ENCODE assay signal across 13 cellular contexts in genomic region chr3:10023587-10024310, GRCh38. TPM values are rescaled to one million over a fixed set of nuclear protein-coding genes. Genes with fewer than 3 reads are reported as not detected.
DNase-seq lines count a peak whose midpoint lies in the region; ATAC-seq, FAIRE-seq and TF ChIP-seq lines count a peak whose summit lies in the region.
"Had no signal": no experiment of that assay in that cellular context is flagged by ENCODE, and none has a peak within 500 bp of the region (broad histone marks: within the 10 kb centered on the region; RNA-seq: fewer than 3 reads in every experiment).

No MANE protein-coding gene starts in this region.

- intact Hi-C loops in activated CD4-positive, alpha-beta T cell treated with anti-CD3 and anti-CD28 coated beads for 36 hours (cut with DNase I, micrococcal nuclease): no loop called here
- intact Hi-C loops in uterus (cut with DNase I; ENCODE audit: low total_unique reads): no loop called here

- H3K27me3 ChIP-seq in skeletal muscle satellite cell (ENCODE audit: control insufficient read depth, insufficient read depth, low read length) (no peaks in the 10 kb centered on the region), uterus (no peaks in the 10 kb centered on the region)
- H3K27me3 ChIP-seq: stomach had no signal

- H3K9me3 ChIP-seq in skeletal muscle satellite cell (replicated peaks; ENCODE audit: low read length) (no peaks in the 10 kb centered on the region), uterus (no peaks in the 10 kb centered on the region)
- H3K9me3 ChIP-seq: stomach had no signal

- H3K27ac ChIP-seq in uterus: no peak overlapping the region

- H3K36me3 Mint-ChIP-seq in activated CD4-positive, alpha-beta T cell treated with anti-CD3 and anti-CD28 coated beads for 36 hours (ENCODE audit: low read depth): peaks cover 19% of the 10 kb centered on the region
- peaks cover 19% of the 10 kb centered on the region for H3K36me3 Mint-ChIP-seq in activated CD8-positive, alpha-beta memory T cell treated with anti-CD3 and anti-CD28 coated beads, Interleukin-2, amount 10 ng/mL, durations not matched to agents 7 days and 5 days
- H3K36me3 Mint-ChIP-seq in stimulated activated memory B cell treated with anti-CD40 and anti-IgM and Interleukin-4, amounts not matched to agents 10 μg/mL and 1 μg/mL and 100 μg/mL, for 72 hours: peaks cover 30% of the 10 kb centered on the region

- H3K9me3 Mint-ChIP-seq in activated CD4-positive, alpha-beta T cell treated with anti-CD3 and anti-CD28 coated beads for 36 hours (ENCODE audit: low read depth): no peaks in the 10 kb centered on the region
- no peaks in the 10 kb centered on the region for H3K9me3 Mint-ChIP-seq in activated CD8-positive, alpha-beta memory T cell treated with anti-CD3 and anti-CD28 coated beads, Interleukin-2, amount 10 ng/mL, durations not matched to agents 7 days and 5 days (ENCODE audit: low read depth)
- no peaks in the 10 kb centered on the region for H3K9me3 Mint-ChIP-seq in stimulated activated memory B cell treated with anti-CD40 and anti-IgM and Interleukin-4, amounts not matched to agents 10 μg/mL and 1 μg/mL and 100 μg/mL, for 72 hours
- H3K9me3 Mint-ChIP-seq: activated naive CD4-positive, alpha-beta T cell treated with anti-CD3 and anti-CD28 coated beads, Interleukin-2, amount 10 ng/mL, durations not matched to agents 7 days and 5 days had no signal

- no peaks in the 10 kb centered on the region for H3K27me3 Mint-ChIP-seq in activated CD4-positive, alpha-beta T cell treated with anti-CD3 and anti-CD28 coated beads for 36 hours
- no peaks in the 10 kb centered on the region for H3K27me3 Mint-ChIP-seq in activated CD8-positive, alpha-beta memory T cell treated with anti-CD3 and anti-CD28 coated beads, Interleukin-2, amount 10 ng/mL, durations not matched to agents 7 days and 5 days
- H3K27me3 Mint-ChIP-seq in stimulated activated memory B cell treated with anti-CD40 and anti-IgM and Interleukin-4, amounts not matched to agents 10 μg/mL and 1 μg/mL and 100 μg/mL, for 72 hours: no peaks in the 10 kb centered on the region
- H3K27me3 Mint-ChIP-seq: activated naive CD4-positive, alpha-beta T cell treated with anti-CD3 and anti-CD28 coated beads, Interleukin-2, amount 10 ng/mL, durations not matched to agents 7 days and 5 days had no signal

- peak overlapping the region; percentile 10 for H3K9ac ChIP-seq in skeletal muscle satellite cell (ENCODE audit: low read depth, low read length)

- H3K4me1 ChIP-seq in skeletal muscle satellite cell (ENCODE audit: control insufficient read depth, insufficient read depth, low read length) (peaks cover 29% of the 10 kb centered on the region), uterus (no peaks in the 10 kb centered on the region)

- TF ChIP-seq POLR2A in uterus (IDR thresholded peaks at IDR 0.05): no peak

- H3K4me2 ChIP-seq in skeletal muscle satellite cell (ENCODE audit: low read length): peak overlapping the region; percentile 91

- no peak for DNase-seq in activated CD4-positive, alpha-beta T cell treated with anti-CD3 and anti-CD28 coated beads for 36 hours
- no peak for DNase-seq in activated CD4-positive, alpha-beta T cell treated with anti-CD3 and anti-CD28 coated beads, Interleukin-2, amount 50 U/mL, for 48 hours
- DNase-seq in RCC 7860 (ENCODE audit: low spot score): peak; percentile 69
- peak; percentile 51 for DNase-seq in epithelial cell of proximal tubule (ENCODE audit: low read depth)
- DNase-seq in activated CD8-positive, alpha-beta memory T cell treated with anti-CD3 and anti-CD28 coated beads, Interleukin-2, amount 10 ng/mL, durations not matched to agents 7 days and 5 days: no peak
- no peak for DNase-seq in uterus
- DNase-seq: activated naive CD4-positive, alpha-beta T cell treated with anti-CD3 and anti-CD28 coated beads, Interleukin-2, amount 10 ng/mL, durations not matched to agents 7 days and 5 days; H7; NCI-H345; stomach had no signal

- TF ChIP-seq CTCF in epithelial cell of proximal tubule (conservative IDR thresholded peaks at IDR 0.05; ENCODE audit: low read depth, low read length) (no peak), uterus (IDR thresholded peaks at IDR 0.05) (no peak)

- FAIRE-seq in RCC 7860 (lab: Jason Lieb, UNC): peak; percentile 65
- FAIRE-seq: GM18507 had no signal

- no peak overlapping the region for H3K4me3 Mint-ChIP-seq in activated CD4-positive, alpha-beta T cell treated with anti-CD3 and anti-CD28 coated beads for 36 hours
- H3K4me3 Mint-ChIP-seq in activated CD8-positive, alpha-beta memory T cell treated with anti-CD3 and anti-CD28 coated beads, Interleukin-2, amount 10 ng/mL, durations not matched to agents 7 days and 5 days: no peak overlapping the region
- H3K4me3 Mint-ChIP-seq in stimulated activated memory B cell treated with anti-CD40 and anti-IgM and Interleukin-4, amounts not matched to agents 10 μg/mL and 1 μg/mL and 100 μg/mL, for 72 hours: no peak overlapping the region
- H3K4me3 Mint-ChIP-seq: activated naive CD4-positive, alpha-beta T cell treated with anti-CD3 and anti-CD28 coated beads, Interleukin-2, amount 10 ng/mL, durations not matched to agents 7 days and 5 days had no signal

- peak overlapping the region; percentile 19 for H3K27ac Mint-ChIP-seq in activated CD4-positive, alpha-beta T cell treated with anti-CD3 and anti-CD28 coated beads for 36 hours
- no peak overlapping the region for H3K27ac Mint-ChIP-seq in activated CD8-positive, alpha-beta memory T cell treated with anti-CD3 and anti-CD28 coated beads, Interleukin-2, amount 10 ng/mL, durations not matched to agents 7 days and 5 days
- H3K27ac Mint-ChIP-seq in stimulated activated memory B cell treated with anti-CD40 and anti-IgM and Interleukin-4, amounts not matched to agents 10 μg/mL and 1 μg/mL and 100 μg/mL, for 72 hours: no peak overlapping the region
- H3K27ac Mint-ChIP-seq: activated naive CD4-positive, alpha-beta T cell treated with anti-CD3 and anti-CD28 coated beads, Interleukin-2, amount 10 ng/mL, durations not matched to agents 7 days and 5 days had no signal

- H3K36me3 ChIP-seq in skeletal muscle satellite cell (ENCODE audit: insufficient read depth, low read length) (peaks cover 33% of the 10 kb centered on the region), uterus (no peaks in the 10 kb centered on the region)

- POLR2A ChIA-PET in activated CD4-positive, alpha-beta T cell treated with anti-CD3 and anti-CD28 coated beads for 36 hours (lab: Charles Lee): no interaction called here

- CTCF ChIA-PET in activated CD4-positive, alpha-beta T cell treated with anti-CD3 and anti-CD28 coated beads for 36 hours (lab: Charles Lee): no interaction called here
- CTCF ChIA-PET in activated CD8-positive, alpha-beta memory T cell treated with anti-CD3 and anti-CD28 coated beads, Interleukin-2, amount 10 ng/mL, durations not matched to agents 7 days and 5 days (lab: Charles Lee): no interaction called here

- peaks cover 25% of the 10 kb centered on the region for H3K4me1 Mint-ChIP-seq in activated CD4-positive, alpha-beta T cell treated with anti-CD3 and anti-CD28 coated beads for 36 hours
- peaks cover 33% of the 10 kb centered on the region for H3K4me1 Mint-ChIP-seq in activated CD8-positive, alpha-beta memory T cell treated with anti-CD3 and anti-CD28 coated beads, Interleukin-2, amount 10 ng/mL, durations not matched to agents 7 days and 5 days
- peaks cover 30% of the 10 kb centered on the region for H3K4me1 Mint-ChIP-seq in stimulated activated memory B cell treated with anti-CD40 and anti-IgM and Interleukin-4, amounts not matched to agents 10 μg/mL and 1 μg/mL and 100 μg/mL, for 72 hours

- no peak overlapping the region for H3K4me3 ChIP-seq in epithelial cell of proximal tubule (ENCODE audit: low read depth, low read length)
- peak overlapping the region; percentile 1 for H3K4me3 ChIP-seq in skeletal muscle satellite cell (ENCODE audit: low read length)
- H3K4me3 ChIP-seq in uterus: no peak overlapping the region

- ATAC-seq in activated CD4-positive, alpha-beta T cell treated with anti-CD3 and anti-CD28 coated beads for 36 hours: no peak
- ATAC-seq in activated CD8-positive, alpha-beta memory T cell treated with anti-CD3 and anti-CD28 coated beads, Interleukin-2, amount 10 ng/mL, durations not matched to agents 7 days and 5 days: no peak
- ATAC-seq in stimulated activated memory B cell treated with anti-CD40 and anti-IgM and Interleukin-4, amounts not matched to agents 10 μg/mL and 1 μg/mL and 100 μg/mL, for 72 hours: no peak

RNA-seq across cellular contexts. Expression of gene FANCD2, which starts 2.5 kb away (rescaled TPM):
- total RNA-seq in activated CD4-positive, alpha-beta T cell treated with anti-CD3 and anti-CD28 coated beads for 36 hours: 10 to 100 TPM; 86.4 to 87.7 TPM
- 25.9 and 40.7 TPM in 2 replicates for total RNA-seq in epithelial cell of proximal tubule
- total RNA-seq in skeletal muscle satellite cell (2012; rRNA removed): 15.7 and 16.5 TPM in 2 replicates
- total RNA-seq in activated CD8-positive, alpha-beta memory T cell treated with anti-CD3 and anti-CD28 coated beads, Interleukin-2, amount 10 ng/mL, durations not matched to agents 7 days and 5 days: 100 to 1,000 TPM in 1 of 2 experiments, 10 to 100 TPM in 1; 75.1 to 109 TPM
- 10 to 100 TPM in 1 of 4 donors, 1 to 10 TPM in 2, not detected in 1; 3.0 to 17.7 (median 3.6) TPM for total RNA-seq in uterus

RNA-seq across cellular contexts. Expression of gene EMC3, which starts 37.1 kb away (rescaled TPM):
- 10 to 100 TPM; 37.2 to 38.4 TPM for total RNA-seq in activated CD4-positive, alpha-beta T cell treated with anti-CD3 and anti-CD28 coated beads for 36 hours
- total RNA-seq in epithelial cell of proximal tubule (32.1 and 51.0 TPM in 2 replicates), uterus (100 to 1,000 TPM in 1 of 4 donors, 10 to 100 TPM in 2, 1 to 10 TPM in 1; 9.1 to 162 (median 44.0) TPM)
- 61.3 and 64.0 TPM in 2 replicates for total RNA-seq in skeletal muscle satellite cell (2012; rRNA removed)
- total RNA-seq in activated CD8-positive, alpha-beta memory T cell treated with anti-CD3 and anti-CD28 coated beads, Interleukin-2, amount 10 ng/mL, durations not matched to agents 7 days and 5 days: 10 to 100 TPM; 52.5 to 63.8 TPM

Comparison
In these comparisons a context has a peak if more than half of its experiments do, and no peak if none do; other contexts are left out.
1. DNase-seq: peak in RCC 7860 (single experiment) and epithelial cell of proximal tubule (single experiment); none in activated CD4-positive, alpha-beta T cell treated with anti-CD3 and anti-CD28 coated beads for 36 hours (single experiment), activated CD4-positive, alpha-beta T cell treated with anti-CD3 and anti-CD28 coated beads, Interleukin-2, amount 50 U/mL, for 48 hours (0 of 2), activated CD8-positive, alpha-beta memory T cell treated with anti-CD3 and anti-CD28 coated beads, Interleukin-2, amount 10 ng/mL, durations not matched to agents 7 days and 5 days (single experiment) and uterus (0 of 2).